In genomic region chr7:111561909-111562732, GRCh38 we compare ENCODE assay signal across 1 cellular context.
TF ChIP-seq lines count a peak whose summit lies in the region.

Gene IMMP2L, minus strand, starts transcription at chr7:111562492.

TF ChIP-seq in K562, 482 proteins besides CTCF, POLR2A, EP300 and RAD21 (continued from another document and continues in another):
- TF ChIP-seq ZNF639 (CRISPR knock-in tag; conservative IDR thresholded peaks at IDR 0.05 in 1 of 2, IDR thresholded peaks at IDR 0.05 in 1 of 2) (peak in 1 of 2 experiments; percentile 69; a peak in 2 of 4 replicates), FOXK2 (conservative IDR thresholded peaks at IDR 0.05 in 1 of 2, IDR thresholded peaks at IDR 0.05 in 1 of 2; ENCODE audit: low read depth in 2 of 2) (peak; percentile 89 to 94), PHF21A (IDR thresholded peaks at IDR 0.05; ENCODE audit: borderline replicate concordance, low read depth) (peak; percentile 5; the same call in 1 of the 2 replicates), SMARCA4 (IDR thresholded peaks at IDR 0.05) (peak; percentile 77), THRAP3 (IDR thresholded peaks at IDR 0.05; ENCODE audit: borderline replicate concordance) (no peak), ZBTB2 (IDR thresholded peaks at IDR 0.05) (peak; percentile 74; the same call in 1 of the 2 replicates), MBD1 (CRISPR knock-in tag; IDR thresholded peaks at IDR 0.05) (no peak), SIRT6 (IDR thresholded peaks at IDR 0.05; ENCODE audit: low read depth, low read length) (no peak), ZNF224 (CRISPR knock-in tag; IDR thresholded peaks at IDR 0.05) (peak; percentile 88), ZNF239 (CRISPR knock-in tag; IDR thresholded peaks at IDR 0.05) (no peak), FOXO4 (CRISPR knock-in tag; IDR thresholded peaks at IDR 0.05) (peak; percentile 49; the same call in 1 of the 2 replicates), PTRF (tag; IDR thresholded peaks at IDR 0.05) (no peak), TAF7 (tag; IDR thresholded peaks at IDR 0.05) (peak; percentile 39), TCFL5 (CRISPR knock-in tag; conservative IDR thresholded peaks at IDR 0.05) (no peak), PRMT5 (CRISPR knock-in tag; IDR thresholded peaks at IDR 0.05) (no peak), NFIC (IDR thresholded peaks at IDR 0.05) (peak; percentile 50; the same call in 1 of the 2 replicates), TRIM28 (IDR thresholded peaks at IDR 0.05) (peak; percentile 62; the same call in 1 of the 2 replicates), BCOR (IDR thresholded peaks at IDR 0.05) (peak; percentile 61), ZNF668 (CRISPR knock-in tag; IDR thresholded peaks at IDR 0.05) (no peak), L3MBTL2 (IDR thresholded peaks at IDR 0.05) (peak; percentile 98), ZNF3 (CRISPR knock-in tag; IDR thresholded peaks at IDR 0.05) (no peak), E2F1 (CRISPR knock-in tag; IDR thresholded peaks at IDR 0.05) (peak; percentile 86), PRDM10 (IDR thresholded peaks at IDR 0.05; ENCODE audit: partially characterized antibody) (no peak), ZNF449 (CRISPR knock-in tag; IDR thresholded peaks at IDR 0.05) (no peak), TGIF2 (CRISPR knock-in tag; IDR thresholded peaks at IDR 0.05) (0 out of 2 replicates have a peak, but pooled peaks have one; percentile 13), ZBTB34 (CRISPR knock-in tag; IDR thresholded peaks at IDR 0.05) (no peak), HIVEP1 (CRISPR knock-in tag; IDR thresholded peaks at IDR 0.05) (peak; percentile 54; the same call in 1 of the 2 replicates), ZNF76 (CRISPR knock-in tag; IDR thresholded peaks at IDR 0.05; ENCODE audit: borderline replicate concordance) (0 out of 2 replicates have a peak, but pooled peaks have one; percentile 24), MED1 (CRISPR knock-in tag; IDR thresholded peaks at IDR 0.05; ENCODE audit: borderline replicate concordance) (peak; percentile 82; the same call in 1 of the 2 replicates), EWSR1 (IDR thresholded peaks at IDR 0.05; ENCODE audit: borderline replicate concordance, low read depth, partially characterized antibody) (no peak), ETV5 (CRISPR knock-in tag; IDR thresholded peaks at IDR 0.05; ENCODE audit: low read depth) (peak; percentile 12)
- TF ChIP-seq, protein P1, sequence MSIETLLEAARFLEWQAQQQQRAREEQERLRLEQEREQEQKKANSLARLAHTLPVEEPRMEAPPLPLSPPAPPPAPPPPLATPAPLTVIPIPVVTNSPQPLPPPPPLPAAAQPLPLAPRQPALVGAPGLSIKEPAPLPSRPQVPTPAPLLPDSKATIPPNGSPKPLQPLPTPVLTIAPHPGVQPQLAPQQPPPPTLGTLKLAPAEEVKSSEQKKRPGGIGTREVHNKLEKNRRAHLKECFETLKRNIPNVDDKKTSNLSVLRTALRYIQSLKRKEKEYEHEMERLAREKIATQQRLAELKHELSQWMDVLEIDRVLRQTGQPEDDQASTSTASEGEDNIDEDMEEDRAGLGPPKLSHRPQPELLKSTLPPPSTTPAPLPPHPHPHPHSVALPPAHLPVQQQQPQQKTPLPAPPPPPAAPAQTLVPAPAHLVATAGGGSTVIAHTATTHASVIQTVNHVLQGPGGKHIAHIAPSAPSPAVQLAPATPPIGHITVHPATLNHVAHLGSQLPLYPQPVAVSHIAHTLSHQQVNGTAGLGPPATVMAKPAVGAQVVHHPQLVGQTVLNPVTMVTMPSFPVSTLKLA (conservative IDR thresholded peaks at IDR 0.05): peak; percentile 97 to 98
- TF ChIP-seq, protein P2, sequence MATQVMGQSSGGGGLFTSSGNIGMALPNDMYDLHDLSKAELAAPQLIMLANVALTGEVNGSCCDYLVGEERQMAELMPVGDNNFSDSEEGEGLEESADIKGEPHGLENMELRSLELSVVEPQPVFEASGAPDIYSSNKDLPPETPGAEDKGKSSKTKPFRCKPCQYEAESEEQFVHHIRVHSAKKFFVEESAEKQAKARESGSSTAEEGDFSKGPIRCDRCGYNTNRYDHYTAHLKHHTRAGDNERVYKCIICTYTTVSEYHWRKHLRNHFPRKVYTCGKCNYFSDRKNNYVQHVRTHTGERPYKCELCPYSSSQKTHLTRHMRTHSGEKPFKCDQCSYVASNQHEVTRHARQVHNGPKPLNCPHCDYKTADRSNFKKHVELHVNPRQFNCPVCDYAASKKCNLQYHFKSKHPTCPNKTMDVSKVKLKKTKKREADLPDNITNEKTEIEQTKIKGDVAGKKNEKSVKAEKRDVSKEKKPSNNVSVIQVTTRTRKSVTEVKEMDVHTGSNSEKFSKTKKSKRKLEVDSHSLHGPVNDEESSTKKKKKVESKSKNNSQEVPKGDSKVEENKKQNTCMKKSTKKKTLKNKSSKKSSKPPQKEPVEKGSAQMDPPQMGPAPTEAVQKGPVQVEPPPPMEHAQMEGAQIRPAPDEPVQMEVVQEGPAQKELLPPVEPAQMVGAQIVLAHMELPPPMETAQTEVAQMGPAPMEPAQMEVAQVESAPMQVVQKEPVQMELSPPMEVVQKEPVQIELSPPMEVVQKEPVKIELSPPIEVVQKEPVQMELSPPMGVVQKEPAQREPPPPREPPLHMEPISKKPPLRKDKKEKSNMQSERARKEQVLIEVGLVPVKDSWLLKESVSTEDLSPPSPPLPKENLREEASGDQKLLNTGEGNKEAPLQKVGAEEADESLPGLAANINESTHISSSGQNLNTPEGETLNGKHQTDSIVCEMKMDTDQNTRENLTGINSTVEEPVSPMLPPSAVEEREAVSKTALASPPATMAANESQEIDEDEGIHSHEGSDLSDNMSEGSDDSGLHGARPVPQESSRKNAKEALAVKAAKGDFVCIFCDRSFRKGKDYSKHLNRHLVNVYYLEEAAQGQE (CRISPR knock-in tag; IDR thresholded peaks at IDR 0.05; ENCODE audit: low read depth): peak; percentile 86
- TF ChIP-seq, protein P3, sequence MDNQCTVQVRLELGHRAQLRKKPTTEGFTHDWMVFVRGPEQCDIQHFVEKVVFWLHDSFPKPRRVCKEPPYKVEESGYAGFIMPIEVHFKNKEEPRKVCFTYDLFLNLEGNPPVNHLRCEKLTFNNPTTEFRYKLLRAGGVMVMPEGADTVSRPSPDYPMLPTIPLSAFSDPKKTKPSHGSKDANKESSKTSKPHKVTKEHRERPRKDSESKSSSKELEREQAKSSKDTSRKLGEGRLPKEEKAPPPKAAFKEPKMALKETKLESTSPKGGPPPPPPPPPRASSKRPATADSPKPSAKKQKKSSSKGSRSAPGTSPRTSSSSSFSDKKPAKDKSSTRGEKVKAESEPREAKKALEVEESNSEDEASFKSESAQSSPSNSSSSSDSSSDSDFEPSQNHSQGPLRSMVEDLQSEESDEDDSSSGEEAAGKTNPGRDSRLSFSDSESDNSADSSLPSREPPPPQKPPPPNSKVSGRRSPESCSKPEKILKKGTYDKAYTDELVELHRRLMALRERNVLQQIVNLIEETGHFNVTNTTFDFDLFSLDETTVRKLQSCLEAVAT (IDR thresholded peaks at IDR 0.05): peak; percentile 55 to 82; a peak in 1 of 4 replicates
